Comparison of ENCODE assay signal across 1 cellular context in the genomic region with DNA sequence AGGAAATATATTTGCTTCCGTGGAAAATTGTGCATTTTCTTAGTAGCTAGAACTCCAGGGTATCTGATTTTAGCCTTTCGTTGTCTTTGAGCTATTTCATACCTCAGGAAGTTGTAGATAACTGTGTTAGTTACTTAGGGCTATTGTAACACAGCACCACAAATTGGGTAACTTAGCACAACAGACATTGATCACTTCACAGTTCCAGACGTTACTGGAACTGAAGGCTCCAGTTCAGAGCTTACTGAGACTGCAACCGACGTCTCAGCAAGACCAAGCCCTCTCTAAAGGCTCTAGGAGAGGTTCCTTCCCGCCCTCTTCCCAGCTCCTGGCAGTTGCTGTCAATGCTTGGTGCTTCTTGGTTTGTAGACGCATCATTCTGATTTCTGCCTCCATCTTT.
TF ChIP-seq lines count a peak whose summit lies in the region.

No MANE protein-coding gene starts in this region.

TF ChIP-seq in K562, 482 proteins besides CTCF, POLR2A, EP300 and RAD21 (continued from another document):
- TF ChIP-seq THAP12 (CRISPR knock-in tag; IDR thresholded peaks at IDR 0.05) (0 out of 2 replicates have a peak, but pooled peaks have one; percentile 20), SMAD1 (IDR thresholded peaks at IDR 0.05; ENCODE audit: low read depth, low read length, partially characterized antibody) (no peak), ARID3B (CRISPR knock-in tag; IDR thresholded peaks at IDR 0.05; ENCODE audit: borderline replicate concordance) (no peak)
TF ChIP-seq in K562: peak in this region for 2.
